21 cellular contexts compared by ENCODE assay signal in the genomic region with DNA sequence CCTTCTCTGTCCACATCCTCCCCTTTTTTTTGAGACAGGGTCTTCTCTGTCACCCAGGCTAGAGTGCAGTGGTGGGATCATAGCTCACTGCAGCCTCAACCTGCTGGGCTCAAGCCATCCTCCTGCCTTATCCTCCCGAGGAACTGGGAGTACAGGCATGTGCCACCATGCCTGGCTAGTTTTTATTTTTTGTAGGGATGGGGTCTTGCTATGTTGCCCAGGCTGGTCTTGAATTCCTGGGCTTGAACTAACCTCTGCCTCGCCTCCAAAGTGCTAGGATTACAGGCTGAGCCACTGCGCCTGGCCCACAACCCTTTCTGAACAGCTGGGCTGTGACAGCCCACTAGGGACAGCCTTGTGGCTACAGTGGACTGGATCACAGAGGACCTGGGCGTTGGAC. TPM values are rescaled to one million over a fixed set of nuclear protein-coding genes. Genes with fewer than 3 reads are reported as not detected.
DNase-seq lines count a peak whose midpoint lies in the region; ATAC-seq, FAIRE-seq and TF ChIP-seq lines count a peak whose summit lies in the region.
"Had no signal": no experiment of that assay in that cellular context is flagged by ENCODE, and none has a peak within 500 bp of the region (broad histone marks: within the 10 kb centered on the region; RNA-seq: fewer than 3 reads in every experiment).

No MANE protein-coding gene starts in this region.

- H3K4me3 ChIP-seq in HepG2 (replicated peaks in 1 of 3; ENCODE audit: insufficient read depth in 1 of 3, low read depth in 2 of 3, low read length in 3 of 3) (no peak overlapping the region), right lobe of liver (no peak overlapping the region), K562 (no peak overlapping the region), neuronal stem cell (ENCODE audit: low read length in 2 of 2) (no peak overlapping the region)
- H3K4me3 ChIP-seq: GM23338, HAP-1 had no signal

- CTCF ChIA-PET in HepG2 (lab: Yijun Ruan, JAX; ENCODE audit: low intra/inter-chr PET ratio, low total read pairs) (no interaction called here), K562 (lab: Yijun Ruan, JAX; ENCODE audit: low intra/inter-chr PET ratio) (no interaction called here)

- H2AFZ ChIP-seq in HepG2 (ENCODE audit: low read length) (no peak overlapping the region), K562 (ENCODE audit: low read depth, low read length) (no peak overlapping the region), neuronal stem cell (ENCODE audit: low read length) (no peak overlapping the region)
- H2AFZ ChIP-seq: GM23338 had no signal

- no peak overlapping the region for H2BK5ac ChIP-seq in neuronal stem cell (ENCODE audit: low read length)

- no peak for TF ChIP-seq RAD21 in HepG2 (CRISPR knock-in tag; IDR thresholded peaks at IDR 0.05)
- no peak for TF ChIP-seq RAD21 in K562 (CRISPR knock-in tag; conservative IDR thresholded peaks at IDR 0.05 in 1 of 2, IDR thresholded peaks at IDR 0.05 in 1 of 2)

- no peak overlapping the region for H2BK15ac ChIP-seq in neuronal stem cell (ENCODE audit: low read length)

- H3K36me3 ChIP-seq in HepG2 (replicated peaks in 1 of 2; ENCODE audit: control insufficient read depth in 1 of 2, insufficient read depth in 2 of 2, low read length in 2 of 2) (no peaks in the 10 kb centered on the region), right lobe of liver (no peaks in the 10 kb centered on the region), K562 (ENCODE audit: control insufficient read depth, insufficient read depth, low read length) (no peaks in the 10 kb centered on the region), neuronal stem cell (replicated peaks in 1 of 2; ENCODE audit: control insufficient read depth in 2 of 2, insufficient read depth in 2 of 2, low read length in 2 of 2) (no peaks in the 10 kb centered on the region)
- H3K36me3 ChIP-seq: HAP-1 had no signal

- no peak overlapping the region for H3K9ac ChIP-seq in HepG2 (ENCODE audit: insufficient read depth, low read depth, low read length)
- H3K9ac ChIP-seq in K562 (ENCODE audit: insufficient read depth in 1 of 2, low read depth in 2 of 2, low read length in 2 of 2), result no peak overlapping the region
- no peak overlapping the region for H3K9ac ChIP-seq in neuronal stem cell (ENCODE audit: low read depth, low read length, poor library complexity)

- H3K4ac ChIP-seq in neuronal stem cell (ENCODE audit: low read length), result no peak overlapping the region

- FAIRE-seq in HepG2 (lab: Jason Lieb, UNC) (no peak), K562 (lab: Jason Lieb, UNC) (no peak)
- FAIRE-seq: A204.1, GM12891, GM18507, H54 had no signal

- H3K27me3 ChIP-seq in HepG2 (ENCODE audit: control insufficient read depth in 1 of 2, insufficient read depth in 2 of 2, low read length in 2 of 2) (peaks cover 0 to 3% of the 10 kb centered on the region in 2 experiments; a peak in 2 of 5 replicates), right lobe of liver (no peaks in the 10 kb centered on the region), K562 (ENCODE audit: control insufficient read depth in 2 of 2, insufficient read depth in 2 of 2, low read length in 2 of 2) (no peaks in the 10 kb centered on the region), neuronal stem cell (ENCODE audit: control insufficient read depth in 3 of 3, insufficient read depth in 3 of 3, low read depth in 1 of 3, low read length in 3 of 3) (peaks cover 0 to 8% (median 2%) of the 10 kb centered on the region in 3 experiments)

- H3K14ac ChIP-seq in neuronal stem cell (ENCODE audit: low read length), result no peak overlapping the region

- H4K8ac ChIP-seq in neuronal stem cell (ENCODE audit: low read depth, low read length), result no peak overlapping the region

- BruUV-seq in HepG2 (replicated peaks; lab: Mats Ljungman, UMichigan) (no TSS peak), K562 (replicated peaks; lab: Mats Ljungman, UMichigan) (no TSS peak)

- peaks cover 33% of the 10 kb centered on the region for H3K4me1 ChIP-seq in HepG2 (ENCODE audit: insufficient read depth, low read length)
- H3K4me1 ChIP-seq in right lobe of liver, result peaks cover 0 to 11% (median 4%) of the 10 kb centered on the region in 4 donors
- H3K4me1 ChIP-seq in K562 (replicated peaks in 1 of 2; ENCODE audit: control insufficient read depth in 2 of 2, insufficient read depth in 2 of 2, low read length in 2 of 2), result peaks cover 9 to 15% of the 10 kb centered on the region in 2 experiments; a peak in 4 of 5 replicates
- peaks cover 8 to 10% of the 10 kb centered on the region in 2 donors for H3K4me1 ChIP-seq in neuronal stem cell (ENCODE audit: control insufficient read depth in 2 of 2, insufficient read depth in 1 of 2, low read depth in 1 of 2, low read length in 2 of 2)

- POLR2A ChIA-PET in HepG2 (lab: Yijun Ruan, JAX) (interaction anchor here (1.8 kb wide), 1 partner anchor 45 kb away, joined by 8 read pairs; no protein-coding TSS in a partner anchor), K562 (lab: Yijun Ruan, JAX) (interaction anchor here (0.6 to 1.0 kb wide), 6 partner anchors 18 to 799 kb away, joined by 3 to 4 read pairs (median 4); no protein-coding TSS in a partner anchor)

- intact Hi-C loops in HepG2 (cut with micrococcal nuclease; ENCODE audit: unreplicated experiment) (no loop called here), right lobe of liver (cut with DNase I) (loop anchor here in 1 of 2 donors (10.0 kb wide), 1 partner anchor 191 kb away; no protein-coding TSS in a partner anchor), K562 (cut with micrococcal nuclease) (no loop called here)

- no peak overlapping the region for H3K27ac ChIP-seq in HepG2 (ENCODE audit: extremely low read length, insufficient read depth, low read length)
- no peak overlapping the region for H3K27ac ChIP-seq in right lobe of liver
- H3K27ac ChIP-seq in K562 (ENCODE audit: extremely low read depth, low read depth, low read length), result no peak overlapping the region
- H3K27ac ChIP-seq in neuronal stem cell (replicated peaks; ENCODE audit: low read length), result no peak overlapping the region
- H3K27ac ChIP-seq: 22Rv1 had no signal

- no peaks in the 10 kb centered on the region for H4K20me1 ChIP-seq in HepG2 (ENCODE audit: insufficient read depth, low read length)
- no peaks in the 10 kb centered on the region for H4K20me1 ChIP-seq in K562 (replicated peaks; ENCODE audit: control insufficient read depth, insufficient read depth, low read length)

- H3K9me3 ChIP-seq in HepG2 (ENCODE audit: low read length) (no peaks in the 10 kb centered on the region), right lobe of liver (no peaks in the 10 kb centered on the region), K562 (replicated peaks; ENCODE audit: control insufficient read depth, insufficient read depth, low read depth, low read length) (peaks cover 2% of the 10 kb centered on the region), neuronal stem cell (replicated peaks in 1 of 2; ENCODE audit: control insufficient read depth in 2 of 2, insufficient read depth in 1 of 2, low read depth in 1 of 2, low read length in 2 of 2) (peaks cover 2 to 3% of the 10 kb centered on the region in 2 donors)
- H3K9me3 ChIP-seq: HAP-1 had no signal

- H3K4me2 ChIP-seq in HepG2 (ENCODE audit: low read depth, low read length) (no peak overlapping the region), K562 (ENCODE audit: insufficient read depth, low read length) (no peak overlapping the region), neuronal stem cell (ENCODE audit: insufficient read depth, low read length, poor library complexity, severe bottlenecking) (no peak overlapping the region)
- H3K4me2 ChIP-seq: GM23338 had no signal

- H4K91ac ChIP-seq in neuronal stem cell (ENCODE audit: low read depth, low read length, poor library complexity), result no peak overlapping the region

- H3K79me2 ChIP-seq in HepG2 (ENCODE audit: insufficient read depth, low read length) (no peaks in the 10 kb centered on the region), K562 (ENCODE audit: control insufficient read depth, insufficient read depth, low read length) (no peaks in the 10 kb centered on the region)

- DNase-seq in HepG2 (ENCODE audit: low spot score), result no peak
- no peak for DNase-seq in right lobe of liver
- no peak for DNase-seq in K562 (ENCODE audit: extremely low read depth in 1 of 4, low spot score in 3 of 4)
- no peak for DNase-seq in neuronal stem cell (ENCODE audit: low spot score)
- DNase-seq in NCI-H748 (lab: John Stamatoyannopoulos, UW; ENCODE audit: unreplicated experiment), result no peak
- DNase-seq in middle frontal gyrus (ENCODE audit: extremely low spot score, low spot score), result no peak
- DNase-seq in NCI-H1092 (lab: John Stamatoyannopoulos, UW), result no peak
- DNase-seq: C1 segment of cervical spinal cord; Calu3; CD4-positive, alpha-beta memory T cell; COR-L47; DMS53; DMS79 treated with DMSO at 0.1 percent for 48 hours; GF-D8 had no signal

- H3K9me1 ChIP-seq in K562 (ENCODE audit: control insufficient read depth, insufficient read depth, low read length), result no peaks in the 10 kb centered on the region

- in situ Hi-C loops in HepG2 (cut with HindIII; ENCODE audit: extremely low pct_ligation_motif_present, low pct_unique_long_range_greater_than_20kb) (no loop called here), K562 (cut with MboI) (loop anchor here (10.0 kb wide), 1 partner anchor 191 kb away; no protein-coding TSS in a partner anchor)

- ATAC-seq in HepG2 (no peak), right lobe of liver (no peak), K562 (no peak)
- ATAC-seq: GM23338 had no signal

- H3K79me1 ChIP-seq in neuronal stem cell (ENCODE audit: low read depth, low read length), result no peaks in the 10 kb centered on the region

- no peak for TF ChIP-seq EP300 in HepG2 (IDR thresholded peaks at IDR 0.05; ENCODE audit: low read depth in 2 of 2, low read length in 2 of 2)
- no peak for TF ChIP-seq EP300 in HepG2 (CRISPR knock-in tag; IDR thresholded peaks at IDR 0.05; ENCODE audit: borderline replicate concordance)
- no peak for TF ChIP-seq EP300 in K562 (IDR thresholded peaks at IDR 0.05; ENCODE audit: low read length)

- peak overlapping the region; percentile 14 for H2AK5ac ChIP-seq in neuronal stem cell (ENCODE audit: low read depth, low read length)

- H2BK12ac ChIP-seq in neuronal stem cell (ENCODE audit: low read length), result no peak overlapping the region

- no peak overlapping the region for H3K18ac ChIP-seq in neuronal stem cell (ENCODE audit: low read length)

- TF ChIP-seq POLR2A in HepG2 (IDR thresholded peaks at IDR 0.05; ENCODE audit: insufficient read depth in 1 of 2, low read depth in 2 of 2, low read length in 2 of 2) (no peak), right lobe of liver (IDR thresholded peaks at IDR 0.05) (no peak), K562 (conservative IDR thresholded peaks at IDR 0.05) (no peak)

- 36% methylated on average over 3 of the region's 4 CpGs for WGBS in HepG2 (ENCODE audit: low lambda C conversion rate)
- WGBS in right lobe of liver (ENCODE audit: insufficient coverage, low coverage, low lambda C conversion rate, missing lambda C conversion rate), result 61% methylated on average over 2 of the region's 4 CpGs
- 13% methylated on average over 3 of the region's 4 CpGs for WGBS in K562 (ENCODE audit: insufficient coverage, low coverage, missing lambda C conversion rate)
- WGBS in neuronal stem cell (ENCODE audit: extremely low coverage in 2 of 2, insufficient read length in 2 of 2, insufficient replicate concordance in 1 of 2), 2 donors, result no CpG with 5 or more reads among the region's 4 CpGs

- TF ChIP-seq CTCF in HepG2 (CRISPR knock-in tag; IDR thresholded peaks at IDR 0.05) (no peak), right lobe of liver (IDR thresholded peaks at IDR 0.05) (no peak), K562 (IDR thresholded peaks at IDR 0.05 in 2 of 3, conservative IDR thresholded peaks at IDR 0.05 in 1 of 3; ENCODE audit: insufficient read depth in 2 of 3, low read depth in 1 of 3, low read length in 3 of 3) (no peak)

- no peak overlapping the region for H3K23ac ChIP-seq in neuronal stem cell (ENCODE audit: low read depth, low read length, poor library complexity)

- H2BK120ac ChIP-seq in neuronal stem cell (ENCODE audit: low read depth, low read length), result no peak overlapping the region

RNA-seq across cellular contexts. Expression of a gene that starts 18.1 kb away (rescaled TPM):
- total RNA-seq in HepG2 (2016; rRNA removed; fragmentation: Illumina TruSeq; extraction: Trizol) (50.8 and 55.5 TPM in 2 replicates), right lobe of liver (10 to 100 TPM; 39.4 to 70.9 (median 62.4) TPM), K562 (2014; rRNA removed) (50.5 and 57.6 TPM in 2 replicates), K562 (2014; rRNA removed; fragmentation: Illumina TruSeq; extraction: Trizol) (30.2 and 30.8 TPM in 2 replicates), K562 (2015; rRNA removed; fragmentation: Illumina TruSeq; extraction: Trizol) (31.7 and 32.5 TPM in 2 replicates), K562 (2021) (64.9 and 66.0 TPM in 2 replicates)
- 110 and 141 TPM in 2 replicates for total RNA-seq in HepG2 (2016; cell fraction: cytosol; rRNA removed; fragmentation: Illumina TruSeq; extraction: Trizol; ENCODE audit: low read depth)
- 53.9 and 57.2 TPM in 2 replicates for total RNA-seq in HepG2 (2016; cell fraction: insoluble cytoplasmic fraction; rRNA removed; fragmentation: Illumina TruSeq; extraction: Trizol)
- 100.0 and 131 TPM in 2 replicates for total RNA-seq in HepG2 (2016; cell fraction: membrane; rRNA removed; fragmentation: Illumina TruSeq; extraction: Trizol)
- total RNA-seq in HepG2 (2016; cell fraction: nucleus; rRNA removed; fragmentation: Illumina TruSeq; extraction: Trizol), result 32.7 and 33.6 TPM in 2 replicates
- polyA plus RNA-seq in HepG2 (2011; rRNA removed) (52.9 and 62.4 TPM in 2 replicates), K562 (2011; rRNA removed) (23.6 and 34.9 TPM in 2 replicates), K562 (2014; fragmentation: Illumina TruSeq; extraction: Trizol) (47.0 and 49.5 TPM in 2 replicates), K562 (2014; fragmentation: Nextera tagmentation; extraction: Ambion mirVana) (1 to 10 TPM; 2.0 to 4.4 TPM), K562 (2014; rRNA removed) (52.5 and 65.2 TPM in 2 replicates)
- 58.4 and 70.2 TPM in 2 replicates for polyA plus RNA-seq in HepG2 (2011; cell fraction: cytosol; rRNA removed)
- 58.8 and 59.2 TPM in 2 replicates for polyA plus RNA-seq in HepG2 (2011; cell fraction: nucleus; rRNA removed)
- polyA plus RNA-seq in HepG2 (2012), result 50.8 and 63.8 TPM in 2 replicates
- polyA plus RNA-seq in HepG2 (2016; cell fraction: cytosol; fragmentation: Illumina TruSeq; extraction: Trizol; ENCODE audit: low read depth), result 122 and 158 TPM in 2 replicates
- polyA plus RNA-seq in HepG2 (2016; cell fraction: insoluble cytoplasmic fraction; fragmentation: Illumina TruSeq; extraction: Trizol; ENCODE audit: low read depth), result 61.2 and 70.0 TPM in 2 replicates
- polyA plus RNA-seq in HepG2 (2016; cell fraction: membrane; fragmentation: Illumina TruSeq; extraction: Trizol; ENCODE audit: low read depth), result 97.9 and 125 TPM in 2 replicates
- polyA plus RNA-seq in HepG2 (2016; cell fraction: nucleus; fragmentation: Illumina TruSeq; extraction: Trizol; ENCODE audit: insufficient read depth, low read depth), result 71.8 and 76.2 TPM in 2 replicates
- 53.9 and 60.5 TPM in 2 replicates for polyA minus RNA-seq in HepG2 (2011; rRNA and poly(A)+ RNA removed; ENCODE audit: low replicate concordance)
- 26.4 and 31.4 TPM in 2 replicates for polyA minus RNA-seq in HepG2 (2011; cell fraction: cytosol; rRNA and poly(A)+ RNA removed)
- polyA minus RNA-seq in HepG2 (2011; cell fraction: nucleus; rRNA and poly(A)+ RNA removed), result 19.3 and 23.5 TPM in 2 replicates
- 53.7 and 91.3 TPM in 2 replicates for total RNA-seq in K562 (2011; cell fraction: chromatin; rRNA removed; ENCODE audit: low replicate concordance)
- 78.4 and 79.7 TPM in 2 replicates for total RNA-seq in K562 (2011; cell fraction: nucleolus; rRNA removed)
- 73.5 and 93.0 TPM in 2 replicates for total RNA-seq in K562 (2011; cell fraction: nucleoplasm; rRNA removed)
- polyA plus RNA-seq in K562 (2011; cell fraction: cytosol; rRNA removed), result 42.1 and 76.0 TPM in 2 replicates
- polyA plus RNA-seq in K562 (2011; cell fraction: nucleus; rRNA removed), result 53.0 and 81.1 TPM in 2 replicates
- polyA plus RNA-seq in K562 (2012), result 38.0 and 127 TPM in 2 replicates
- 22.4 and 23.0 TPM in 2 replicates for polyA minus RNA-seq in K562 (2011; rRNA and poly(A)+ RNA removed)
- 27.9 and 31.7 TPM in 2 replicates for polyA minus RNA-seq in K562 (2011; cell fraction: cytosol; rRNA and poly(A)+ RNA removed)
- 25.2 and 34.9 TPM in 2 replicates for polyA minus RNA-seq in K562 (2011; cell fraction: nucleus; rRNA and poly(A)+ RNA removed)
- 36.4 TPM for polyA plus RNA-seq in neuronal stem cell (2013, experiment 1 of 2)
- polyA plus RNA-seq in neuronal stem cell (2013, experiment 2 of 2), result 35.7 TPM

RNA-seq across cellular contexts. Expression of a gene that starts 40.6 kb away (rescaled TPM):
- total RNA-seq in HepG2 (2016; rRNA removed; fragmentation: Illumina TruSeq; extraction: Trizol), result 23.7 and 32.5 TPM in 2 replicates
- 14.5 and 15.9 TPM in 2 replicates for total RNA-seq in HepG2 (2016; cell fraction: cytosol; rRNA removed; fragmentation: Illumina TruSeq; extraction: Trizol; ENCODE audit: low read depth)
- total RNA-seq in HepG2 (2016; cell fraction: insoluble cytoplasmic fraction; rRNA removed; fragmentation: Illumina TruSeq; extraction: Trizol), result 25.4 and 32.9 TPM in 2 replicates
- 24.7 and 24.9 TPM in 2 replicates for total RNA-seq in HepG2 (2016; cell fraction: membrane; rRNA removed; fragmentation: Illumina TruSeq; extraction: Trizol)
- total RNA-seq in HepG2 (2016; cell fraction: nucleus; rRNA removed; fragmentation: Illumina TruSeq; extraction: Trizol), result 23.0 and 26.3 TPM in 2 replicates
- polyA plus RNA-seq in HepG2 (2011; rRNA removed), result 14.4 and 17.6 TPM in 2 replicates
- 7.2 and 11.1 TPM in 2 replicates for polyA plus RNA-seq in HepG2 (2011; cell fraction: cytosol; rRNA removed)
- 15.9 and 23.4 TPM in 2 replicates for polyA plus RNA-seq in HepG2 (2011; cell fraction: nucleus; rRNA removed)
- 30.8 and 38.6 TPM in 2 replicates for polyA plus RNA-seq in HepG2 (2012)
- 7.4 and 9.2 TPM in 2 replicates for polyA plus RNA-seq in HepG2 (2016; cell fraction: cytosol; fragmentation: Illumina TruSeq; extraction: Trizol; ENCODE audit: low read depth)
- 29.4 and 31.2 TPM in 2 replicates for polyA plus RNA-seq in HepG2 (2016; cell fraction: insoluble cytoplasmic fraction; fragmentation: Illumina TruSeq; extraction: Trizol; ENCODE audit: low read depth)
- 16.3 and 18.5 TPM in 2 replicates for polyA plus RNA-seq in HepG2 (2016; cell fraction: membrane; fragmentation: Illumina TruSeq; extraction: Trizol; ENCODE audit: low read depth)
- polyA plus RNA-seq in HepG2 (2016; cell fraction: nucleus; fragmentation: Illumina TruSeq; extraction: Trizol; ENCODE audit: insufficient read depth, low read depth), result 29.1 and 30.5 TPM in 2 replicates
- polyA minus RNA-seq in HepG2 (2011; rRNA and poly(A)+ RNA removed; ENCODE audit: low replicate concordance), result 13.3 and 14.0 TPM in 2 replicates
- 13.9 TPM in 2 replicates for polyA minus RNA-seq in HepG2 (2011; cell fraction: cytosol; rRNA and poly(A)+ RNA removed)
- 47.9 and 58.2 TPM in 2 replicates for polyA minus RNA-seq in HepG2 (2011; cell fraction: nucleus; rRNA and poly(A)+ RNA removed)
- 10 to 100 TPM; 14.3 to 25.9 (median 17.6) TPM for total RNA-seq in right lobe of liver
- total RNA-seq in K562 (2011; cell fraction: chromatin; rRNA removed; ENCODE audit: low replicate concordance), result 25.4 and 66.1 TPM in 2 replicates
- 10.5 and 14.7 TPM in 2 replicates for total RNA-seq in K562 (2011; cell fraction: nucleolus; rRNA removed)
- 19.0 and 28.4 TPM in 2 replicates for total RNA-seq in K562 (2011; cell fraction: nucleoplasm; rRNA removed)
- 15.5 and 20.8 TPM in 2 replicates for total RNA-seq in K562 (2014; rRNA removed)
- 24.6 and 29.4 TPM in 2 replicates for total RNA-seq in K562 (2014; rRNA removed; fragmentation: Illumina TruSeq; extraction: Trizol)
- 21.3 and 22.0 TPM in 2 replicates for total RNA-seq in K562 (2015; rRNA removed; fragmentation: Illumina TruSeq; extraction: Trizol)
- total RNA-seq in K562 (2021), result 22.7 and 24.7 TPM in 2 replicates
- polyA plus RNA-seq in K562 (2011; rRNA removed), result 18.9 and 20.9 TPM in 2 replicates
- polyA plus RNA-seq in K562 (2011; cell fraction: cytosol; rRNA removed), result 4.5 and 9.3 TPM in 2 replicates
- 13.0 and 16.5 TPM in 2 replicates for polyA plus RNA-seq in K562 (2011; cell fraction: nucleus; rRNA removed)
- polyA plus RNA-seq in K562 (2012), result 18.2 and 21.9 TPM in 2 replicates
- 27.3 and 29.2 TPM in 2 replicates for polyA plus RNA-seq in K562 (2014; fragmentation: Illumina TruSeq; extraction: Trizol)
- 1 to 10 TPM; 7.3 to 7.4 TPM for polyA plus RNA-seq in K562 (2014; fragmentation: Nextera tagmentation; extraction: Ambion mirVana)
- polyA plus RNA-seq in K562 (2014; rRNA removed), result 16.3 and 20.4 TPM in 2 replicates
- polyA minus RNA-seq in K562 (2011; rRNA and poly(A)+ RNA removed), result 31.7 and 36.9 TPM in 2 replicates
- polyA minus RNA-seq in K562 (2011; cell fraction: cytosol; rRNA and poly(A)+ RNA removed), result 9.8 and 10.7 TPM in 2 replicates
- 10.1 and 14.9 TPM in 2 replicates for polyA minus RNA-seq in K562 (2011; cell fraction: nucleus; rRNA and poly(A)+ RNA removed)
- 39.9 TPM for polyA plus RNA-seq in neuronal stem cell (2013, experiment 1 of 2)
- 39.4 TPM for polyA plus RNA-seq in neuronal stem cell (2013, experiment 2 of 2)

RNA-seq across cellular contexts. Expression of a gene that starts 58.7 kb away (rescaled TPM):
- total RNA-seq in HepG2 (2016; rRNA removed; fragmentation: Illumina TruSeq; extraction: Trizol) (23.6 and 40.4 TPM in 2 replicates), right lobe of liver (100 to 1,000 TPM in 2 of 6 experiments, 10 to 100 TPM in 4; 74.4 to 120 (median 88.2) TPM), K562 (2014; rRNA removed) (14.9 and 23.8 TPM in 2 replicates), K562 (2014; rRNA removed; fragmentation: Illumina TruSeq; extraction: Trizol) (2.1 and 3.1 TPM in 2 replicates), K562 (2015; rRNA removed; fragmentation: Illumina TruSeq; extraction: Trizol) (13.6 and 15.3 TPM in 2 replicates), K562 (2021) (43.1 and 44.2 TPM in 2 replicates)
- 19.7 and 22.6 TPM in 2 replicates for total RNA-seq in HepG2 (2016; cell fraction: cytosol; rRNA removed; fragmentation: Illumina TruSeq; extraction: Trizol; ENCODE audit: low read depth)
- 17.6 and 41.1 TPM in 2 replicates for total RNA-seq in HepG2 (2016; cell fraction: insoluble cytoplasmic fraction; rRNA removed; fragmentation: Illumina TruSeq; extraction: Trizol)
- total RNA-seq in HepG2 (2016; cell fraction: membrane; rRNA removed; fragmentation: Illumina TruSeq; extraction: Trizol), result 27.9 and 29.7 TPM in 2 replicates
- total RNA-seq in HepG2 (2016; cell fraction: nucleus; rRNA removed; fragmentation: Illumina TruSeq; extraction: Trizol), result 50.9 and 60.6 TPM in 2 replicates
- polyA plus RNA-seq in HepG2 (2011; rRNA removed) (64.0 and 83.4 TPM in 2 replicates), K562 (2011; rRNA removed) (5.1 and 11.0 TPM in 2 replicates), K562 (2014; fragmentation: Illumina TruSeq; extraction: Trizol) (13.5 and 28.2 TPM in 2 replicates), K562 (2014; fragmentation: Nextera tagmentation; extraction: Ambion mirVana) (under 1 TPM; 0.48 to 0.63 TPM), K562 (2014; rRNA removed) (16.1 and 17.6 TPM in 2 replicates)
- polyA plus RNA-seq in HepG2 (2011; cell fraction: cytosol; rRNA removed), result 37.9 and 59.3 TPM in 2 replicates
- polyA plus RNA-seq in HepG2 (2011; cell fraction: nucleus; rRNA removed), result 131 and 158 TPM in 2 replicates
- 80.7 and 119 TPM in 2 replicates for polyA plus RNA-seq in HepG2 (2012)
- polyA plus RNA-seq in HepG2 (2016; cell fraction: cytosol; fragmentation: Illumina TruSeq; extraction: Trizol; ENCODE audit: low read depth), result 10.8 and 12.1 TPM in 2 replicates
- 25.6 and 36.8 TPM in 2 replicates for polyA plus RNA-seq in HepG2 (2016; cell fraction: insoluble cytoplasmic fraction; fragmentation: Illumina TruSeq; extraction: Trizol; ENCODE audit: low read depth)
- polyA plus RNA-seq in HepG2 (2016; cell fraction: membrane; fragmentation: Illumina TruSeq; extraction: Trizol; ENCODE audit: low read depth), result 20.7 and 25.9 TPM in 2 replicates
- polyA plus RNA-seq in HepG2 (2016; cell fraction: nucleus; fragmentation: Illumina TruSeq; extraction: Trizol; ENCODE audit: insufficient read depth, low read depth), result 130 and 133 TPM in 2 replicates
- polyA minus RNA-seq in HepG2 (2011; rRNA and poly(A)+ RNA removed; ENCODE audit: low replicate concordance), result 49.7 and 219 TPM in 2 replicates
- 75.4 and 75.5 TPM in 2 replicates for polyA minus RNA-seq in HepG2 (2011; cell fraction: cytosol; rRNA and poly(A)+ RNA removed)
- polyA minus RNA-seq in HepG2 (2011; cell fraction: nucleus; rRNA and poly(A)+ RNA removed), result 58.3 and 59.0 TPM in 2 replicates
- total RNA-seq in K562 (2011; cell fraction: chromatin; rRNA removed; ENCODE audit: low replicate concordance), result 28.3 and 69.8 TPM in 2 replicates
- 63.7 and 66.6 TPM in 2 replicates for total RNA-seq in K562 (2011; cell fraction: nucleolus; rRNA removed)
- 37.9 and 42.2 TPM in 2 replicates for total RNA-seq in K562 (2011; cell fraction: nucleoplasm; rRNA removed)
- polyA plus RNA-seq in K562 (2011; cell fraction: cytosol; rRNA removed), result 9.1 and 15.7 TPM in 2 replicates
- 16.9 and 36.4 TPM in 2 replicates for polyA plus RNA-seq in K562 (2011; cell fraction: nucleus; rRNA removed)
- polyA plus RNA-seq in K562 (2012), result 24.9 and 36.3 TPM in 2 replicates
- 7.7 and 11.3 TPM in 2 replicates for polyA minus RNA-seq in K562 (2011; rRNA and poly(A)+ RNA removed)
- 21.3 and 34.5 TPM in 2 replicates for polyA minus RNA-seq in K562 (2011; cell fraction: cytosol; rRNA and poly(A)+ RNA removed)
- 24.4 and 27.9 TPM in 2 replicates for polyA minus RNA-seq in K562 (2011; cell fraction: nucleus; rRNA and poly(A)+ RNA removed)
- 32.3 TPM for polyA plus RNA-seq in neuronal stem cell (2013, experiment 1 of 2)
- polyA plus RNA-seq in neuronal stem cell (2013, experiment 2 of 2), result 34.5 TPM
